Comparison of ENCODE assay signal across 1 cellular context in the genomic region with DNA sequence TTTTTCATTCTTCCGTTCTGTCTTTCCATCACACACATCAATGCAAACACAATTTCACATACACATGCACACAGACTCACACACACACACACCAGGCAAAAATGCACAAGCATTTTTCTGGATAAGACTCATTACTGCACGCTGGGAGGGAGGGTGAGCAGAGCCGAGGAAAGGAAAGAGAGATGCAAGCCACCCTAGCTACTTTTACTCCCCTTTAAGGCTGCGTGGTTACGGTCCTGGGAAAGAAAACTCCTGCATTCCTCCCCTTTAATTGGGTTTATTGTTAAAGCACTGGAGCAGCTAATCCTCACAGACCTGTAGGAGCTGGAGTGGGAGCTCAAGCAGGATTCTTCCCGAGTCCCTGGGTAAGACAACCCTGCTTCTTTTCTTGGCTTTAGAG.
TF ChIP-seq lines count a peak whose summit lies in the region.

Gene CAMK1G, plus strand, starts transcription at position 307 of the 400 bp plus-strand sequence. CDS start 11,270 bp downstream, outside the sequence.

TF ChIP-seq in GM23338, 12 proteins besides CTCF, POLR2A, EP300 and RAD21 (continued from another document):
- TF ChIP-seq ZNF462 (CRISPR knock-in tag; IDR thresholded peaks at IDR 0.05): no peak
- TF ChIP-seq ZNF114 (CRISPR knock-in tag; IDR thresholded peaks at IDR 0.05): no peak
- TF ChIP-seq STAT1 (IDR thresholded peaks at IDR 0.05; ENCODE audit: unreplicated experiment): no peak
- TF ChIP-seq CREB1 (CRISPR knock-in tag; IDR thresholded peaks at IDR 0.05; ENCODE audit: low read depth): no peak
- TF ChIP-seq NANOG (IDR thresholded peaks at IDR 0.05; ENCODE audit: borderline replicate concordance): no peak
- TF ChIP-seq ZNF331 (CRISPR knock-in tag; IDR thresholded peaks at IDR 0.05; ENCODE audit: low read depth): no peak
- TF ChIP-seq EZH2phosphoT487 (IDR thresholded peaks at IDR 0.05; ENCODE audit: unreplicated experiment): no peak
- no peak for TF ChIP-seq JUNB (IDR thresholded peaks at IDR 0.05; ENCODE audit: unreplicated experiment)
- TF ChIP-seq POLR2AphosphoS5 (IDR thresholded peaks at IDR 0.05; ENCODE audit: low read depth): no peak
